In the genomic region with DNA sequence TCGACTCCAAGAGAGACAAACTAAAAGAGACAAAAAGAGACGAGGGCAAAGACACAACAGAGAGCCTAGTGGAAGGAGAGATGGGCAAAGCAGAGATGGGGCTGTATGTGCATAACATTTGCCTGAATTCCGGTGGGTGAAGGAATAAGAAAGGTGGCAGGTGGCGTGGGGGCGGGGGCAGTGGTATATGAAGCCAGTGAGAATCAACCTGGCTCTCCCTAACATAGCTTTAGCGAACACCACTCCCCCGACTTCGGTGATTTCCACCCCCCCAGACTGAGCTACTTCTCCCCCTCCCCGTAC, we compare ENCODE assay signal across 8 cellular contexts. TPM values are rescaled to one million over a fixed set of nuclear protein-coding genes. Genes with fewer than 3 reads are reported as not detected.
DNase-seq lines count a peak whose midpoint lies in the region; ATAC-seq, FAIRE-seq and TF ChIP-seq lines count a peak whose summit lies in the region.

No MANE protein-coding gene starts in this region.

- H3K4me1 ChIP-seq in BLaER1 treated with 17β-estradiol and CSF1 and Interleukin-3, amounts not matched to agents 10 nM and 100 nM = peaks cover 62 to 82% (median 74%) of the 10 kb centered on the region in 10 experiments
- peaks cover 9% of the 10 kb centered on the region for H3K4me1 ChIP-seq in KMS-11 (ENCODE audit: low read depth, poor library complexity, severe bottlenecking)
- H3K4me1 ChIP-seq in neural progenitor cell = peaks cover 43% of the 10 kb centered on the region

- H3K4me1 Mint-ChIP-seq in neural progenitor cell = peaks cover 11% of the 10 kb centered on the region

- peak overlapping the region; percentile 70 to 86 (median 78) for H3K9ac ChIP-seq in BLaER1 treated with 17β-estradiol and CSF1 and Interleukin-3, amounts not matched to agents 10 nM and 100 nM
- peak overlapping the region; percentile 52; the same call in 1 of the 2 replicates for H3K9ac ChIP-seq in KMS-11
- H3K9ac ChIP-seq in neural progenitor cell = no peak overlapping the region

- peak overlapping the region; percentile 58 to 84 (median 74); a peak in 18 of 22 replicates for H3K27ac ChIP-seq in BLaER1 treated with 17β-estradiol and CSF1 and Interleukin-3, amounts not matched to agents 10 nM and 100 nM
- no peak overlapping the region; the same call in 1 of the 2 replicates for H3K27ac ChIP-seq in KMS-11
- H3K27ac ChIP-seq in dorsolateral prefrontal cortex = peak overlapping the region in 58 of 59 donors; percentile 0 to 96 (median 91)
- no peak overlapping the region for H3K27ac ChIP-seq in neural progenitor cell

- H3F3A ChIP-seq in neural progenitor cell (ENCODE audit: low read depth) = peaks cover 56% of the 10 kb centered on the region

- no peaks in the 10 kb centered on the region for H3K36me3 ChIP-seq in BLaER1 treated with 17β-estradiol and CSF1 and Interleukin-3, amounts not matched to agents 10 nM and 100 nM
- no peaks in the 10 kb centered on the region for H3K36me3 ChIP-seq in KMS-11 (ENCODE audit: insufficient read depth)
- no peaks in the 10 kb centered on the region for H3K36me3 ChIP-seq in neural progenitor cell

- peak in 2 of 10 donors; percentile 44 to 69 for DNase-seq in dorsolateral prefrontal cortex
- DNase-seq in neural progenitor cell (ENCODE audit: low spot score) = no peak
- no peak for DNase-seq in GM03348 (ENCODE audit: low spot score)
- no peak for DNase-seq in NCI-H2227 (lab: John Stamatoyannopoulos, UW; ENCODE audit: unreplicated experiment)
- no peak for DNase-seq in H54 (ENCODE audit: insufficient read length, low spot score)

- no peak for TF ChIP-seq POLR2A in H54 (IDR thresholded peaks at IDR 0.05; ENCODE audit: low read depth, low read length)

- peak overlapping the region; percentile 91 to 99 (median 95) for H3K4me2 ChIP-seq in BLaER1 treated with 17β-estradiol and CSF1 and Interleukin-3, amounts not matched to agents 10 nM and 100 nM
- H3K4me2 ChIP-seq in KMS-11 (peak overlapping the region; percentile 44), neural progenitor cell (peak overlapping the region; percentile 93)

- H3K36me3 Mint-ChIP-seq in neural progenitor cell = no peaks in the 10 kb centered on the region

- H2AFZ ChIP-seq in KMS-11 (ENCODE audit: low read depth) (peak overlapping the region; percentile 79; the same call in 1 of the 2 replicates), neural progenitor cell (replicated peaks) (no peak overlapping the region)

- peak overlapping the region; percentile 78 for H3K4me3 Mint-ChIP-seq in neural progenitor cell

- H4K20me1 ChIP-seq in BLaER1 treated with 17β-estradiol and CSF1 and Interleukin-3, amounts not matched to agents 10 nM and 100 nM = peaks cover 0 to 6% (median 0%) of the 10 kb centered on the region in 11 experiments; a peak in 1 of 22 replicates
- no peaks in the 10 kb centered on the region for H4K20me1 ChIP-seq in KMS-11 (ENCODE audit: insufficient read depth)
- H4K20me1 ChIP-seq in neural progenitor cell (ENCODE audit: low read depth) = peaks cover 31% of the 10 kb centered on the region

- H3K9me3 Mint-ChIP-seq in neural progenitor cell = no peaks in the 10 kb centered on the region

- no peaks in the 10 kb centered on the region for H3K9me3 ChIP-seq in BLaER1 treated with 17β-estradiol and CSF1 and Interleukin-3, amounts not matched to agents 10 nM and 100 nM (replicated peaks in 1 of 11)
- H3K9me3 ChIP-seq in neural progenitor cell (ENCODE audit: low read depth) = no peaks in the 10 kb centered on the region

- H3K27me3 Mint-ChIP-seq in neural progenitor cell (ENCODE audit: insufficient read depth, low read depth) = peaks cover 32% of the 10 kb centered on the region

- no peak for TF ChIP-seq CTCF in KMS-11 (conservative IDR thresholded peaks at IDR 0.05; ENCODE audit: low read depth, low read length)
- no peak for TF ChIP-seq CTCF in dorsolateral prefrontal cortex (IDR thresholded peaks at IDR 0.05 in 54 of 56, conservative IDR thresholded peaks at IDR 0.05 in 2 of 56; ENCODE audit: low read depth in 1 of 56, partially characterized antibody in 56 of 56)
- TF ChIP-seq CTCF in neural progenitor cell (IDR thresholded peaks at IDR 0.05) = no peak

- no peak for ATAC-seq in GM19463 (IDR thresholded peaks at IDR 0.05; ENCODE audit: unreplicated experiment)

- peak overlapping the region; percentile 57 to 73 (median 64) for H3K4me3 ChIP-seq in BLaER1 treated with 17β-estradiol and CSF1 and Interleukin-3, amounts not matched to agents 10 nM and 100 nM
- no peak overlapping the region for H3K4me3 ChIP-seq in KMS-11 (IDR thresholded peaks at IDR 0.05; ENCODE audit: insufficient read depth, low read depth, low read length)
- peak overlapping the region; percentile 52 to 87 (median 75) for H3K4me3 ChIP-seq in dorsolateral prefrontal cortex
- H3K4me3 ChIP-seq in neural progenitor cell = peak overlapping the region; percentile 57

- no peak overlapping the region for H3K27ac Mint-ChIP-seq in neural progenitor cell

- H3K79me2 ChIP-seq in KMS-11 (ENCODE audit: insufficient read depth, low read depth) = no peaks in the 10 kb centered on the region
- H3K79me2 ChIP-seq in neural progenitor cell (ENCODE audit: low read depth) = peaks cover 27% of the 10 kb centered on the region

- FAIRE-seq in H54 (lab: Jason Lieb, UNC) = no peak

- H3K27me3 ChIP-seq in BLaER1 treated with 17β-estradiol and CSF1 and Interleukin-3, amounts not matched to agents 10 nM and 100 nM = peaks cover 32 to 62% (median 43%) of the 10 kb centered on the region in 11 experiments
- H3K27me3 ChIP-seq in KMS-11 (ENCODE audit: insufficient read depth, low read depth) = no peaks in the 10 kb centered on the region
- no peaks in the 10 kb centered on the region for H3K27me3 ChIP-seq in dorsolateral prefrontal cortex
- H3K27me3 ChIP-seq in neural progenitor cell = peaks cover 18% of the 10 kb centered on the region

- intact Hi-C loops in dorsolateral prefrontal cortex (cut with DNase I) = no loop called here

RNA-seq across cellular contexts. Expression of a gene that starts 1.1 kb away (rescaled TPM):
- 10 to 100 TPM; 14.0 to 81.6 (median 44.7) TPM for total RNA-seq in dorsolateral prefrontal cortex
- 2.4 TPM in 1 of 2 replicates, not detected in the other for total RNA-seq in neural progenitor cell (ENCODE audit: low replicate concordance)

RNA-seq across cellular contexts. Expression of a gene that starts 17.6 kb away (rescaled TPM):
- 10 to 100 TPM in 38 of 120 experiments, 1 to 10 TPM in 82; 4.2 to 18.7 (median 8.9) TPM for total RNA-seq in dorsolateral prefrontal cortex
- 30.4 and 31.9 TPM in 2 replicates for total RNA-seq in neural progenitor cell (ENCODE audit: low replicate concordance)

Comparison
In these comparisons a context has a peak if more than half of its experiments do, and no peak if none do; other contexts are left out.
1. H3K27ac ChIP-seq: peak in BLaER1 treated with 17β-estradiol and CSF1 and Interleukin-3, amounts not matched to agents 10 nM and 100 nM (11 of 11) and dorsolateral prefrontal cortex (58 of 59); none in KMS-11 (single experiment) and neural progenitor cell (single experiment).
2. H3K4me2 ChIP-seq: peak in every context shown above with its lines; median percentile 95 in BLaER1 treated with 17β-estradiol and CSF1 and Interleukin-3, amounts not matched to agents 10 nM and 100 nM; 93 in neural progenitor cell; 44 in KMS-11.